In the genomic region with DNA sequence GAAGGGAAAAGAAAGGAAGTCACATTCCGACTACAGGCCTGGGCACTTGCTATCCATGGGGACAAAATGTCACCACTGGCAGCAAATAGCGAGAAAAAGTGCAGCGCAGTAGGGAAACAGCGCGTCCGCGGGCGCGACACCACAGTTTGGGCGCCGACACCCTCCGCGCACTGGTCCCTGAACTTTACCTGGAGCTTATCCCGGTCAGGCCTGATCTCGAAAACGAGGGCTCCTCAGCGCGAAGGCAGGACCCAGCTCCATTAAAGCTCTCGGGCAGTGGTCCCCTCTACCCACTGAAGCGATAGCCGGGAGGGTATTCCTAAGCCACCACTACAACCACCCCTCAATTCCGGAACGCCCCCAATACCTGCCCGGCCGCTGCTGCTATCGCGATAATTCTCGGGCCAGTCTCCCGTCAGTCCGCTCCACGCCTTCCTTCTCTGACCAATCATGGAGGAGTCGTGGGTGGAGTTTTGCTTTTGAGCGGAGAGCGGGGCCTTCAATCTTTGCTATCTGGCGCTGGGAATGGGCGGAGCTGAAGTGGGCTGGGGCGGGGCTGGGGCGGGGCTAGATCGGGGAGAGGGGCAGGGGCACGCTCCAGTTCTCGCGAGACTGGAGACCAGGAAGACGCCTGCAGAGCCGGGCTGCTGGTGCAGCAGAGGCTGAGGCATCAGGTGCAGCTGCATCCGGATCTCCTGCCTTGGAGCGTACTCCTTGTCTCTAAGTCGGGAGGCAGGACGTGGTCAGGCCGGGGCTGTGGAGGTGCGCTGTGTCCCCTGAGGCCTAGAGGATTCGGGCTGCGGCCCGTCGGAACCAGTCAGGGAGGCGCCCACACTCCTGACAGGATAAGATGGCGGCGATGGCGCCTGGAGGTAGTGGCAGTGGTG, we compare ENCODE assay signal across 8 cellular contexts. TPM values are rescaled to one million over a fixed set of nuclear protein-coding genes. Genes with fewer than 3 reads are reported as not detected.
A peak's percentile ranks its signal among the peaks of the same experiment; 100 is the strongest.
DNase-seq lines count a peak whose midpoint lies in the region; ATAC-seq and TF ChIP-seq lines count a peak whose summit lies in the region.

PIGN (minus strand) TSS at position 401 of the 887 bp plus-strand sequence. CDS start 25,703 bp downstream, outside the sequence.
RELCH (plus strand) TSS at position 600 of the 887 bp plus-strand sequence; CDS start at position 851, 251 bp downstream.

- peaks cover 9% of the 10 kb centered on the region for H3K36me3 Mint-ChIP-seq in activated naive CD8-positive, alpha-beta T cell

- no peak for TF ChIP-seq CTCF in GM10248 (IDR thresholded peaks at IDR 0.05; ENCODE audit: control extremely low read depth, extremely low read depth, low read depth, missing control alignments)
- TF ChIP-seq CTCF in omental fat pad (IDR thresholded peaks at IDR 0.05): no peak
- no peak for TF ChIP-seq CTCF in testis (IDR thresholded peaks at IDR 0.05)

- TF ChIP-seq POLR2A in testis (IDR thresholded peaks at IDR 0.05): no peak

- H3K4me1 Mint-ChIP-seq in activated naive CD8-positive, alpha-beta T cell (ENCODE audit: low read depth): peaks cover 67% of the 10 kb centered on the region

- H3K27me3 Mint-ChIP-seq in activated naive CD8-positive, alpha-beta T cell: no peaks in the 10 kb centered on the region

- no peaks in the 10 kb centered on the region for H3K9me3 ChIP-seq in testis

- H3K36me3 ChIP-seq in testis (ENCODE audit: low read depth, missing control alignments): no peaks in the 10 kb centered on the region

- WGBS in testis, 2 donors: 0 to 1% methylated on average over 2 to 58 of the region's 58 CpGs

- no peaks in the 10 kb centered on the region for H3K9me3 Mint-ChIP-seq in activated naive CD8-positive, alpha-beta T cell (ENCODE audit: low read depth)

- DNase-seq in GM10248 (ENCODE audit: extremely low spot score): peak; percentile 97
- peak; percentile 99 for DNase-seq in NCI-H1105 (lab: John Stamatoyannopoulos, UW)
- DNase-seq in SKM-1 treated with dmso at 0.1 percent for 144 hours (lab: John Stamatoyannopoulos, UW; ENCODE audit: unreplicated experiment): peak; percentile 97
- peak; percentile 99 for DNase-seq in glomerular visceral epithelial cell (ENCODE audit: extremely low spot score)
- peak; percentile 84 for DNase-seq in omental fat pad (ENCODE audit: low spot score)
- DNase-seq in testis: peak; percentile 98

- intact Hi-C loops in testis (cut with DNase I; ENCODE audit: low total_unique reads): loop anchor here (10.0 kb wide), 2 partner anchors 58 to 398 kb away; no protein-coding TSS in a partner anchor

- no peaks in the 10 kb centered on the region for H3K27me3 ChIP-seq in testis

- CTCF ChIA-PET in GM10248 (lab: Yijun Ruan, JAX): interaction anchor here (1.1 to 4.6 kb wide), 6 partner anchors 10 to 796 kb away, joined by 3 to 25 read pairs (median 6); no protein-coding TSS in a partner anchor

- H3K4me3 Mint-ChIP-seq in activated naive CD8-positive, alpha-beta T cell: peak within 1 kb of the TSS; percentile 100

- peak within 1 kb of the TSS; percentile 64 to 65 for H3K27ac ChIP-seq in testis

- peak within 1 kb of the TSS; percentile 78 to 96 for H3K4me3 ChIP-seq in testis

- peaks cover 12% of the 10 kb centered on the region for H3K4me1 ChIP-seq in testis

- POLR2A ChIA-PET in GM10248 (lab: Yijun Ruan, JAX): interaction anchor here (0.5 to 0.6 kb wide), 3 partner anchors 13 to 155 kb away, joined by 3 to 8 read pairs (median 3); no protein-coding TSS in a partner anchor

- H3K27ac Mint-ChIP-seq in activated naive CD8-positive, alpha-beta T cell: peak within 1 kb of the TSS; percentile 96

- peak; percentile 87 for ATAC-seq in HG02623 (IDR thresholded peaks at IDR 0.05; ENCODE audit: unreplicated experiment)
- peak; percentile 100 for ATAC-seq in omental fat pad (ENCODE audit: low FRiP score)

RNA-seq across cellular contexts. Expression of gene PIGN, which starts in this region (rescaled TPM):
- total RNA-seq in omental fat pad (10 to 100 TPM; 19.7 to 31.8 (median 24.8) TPM), testis (10 to 100 TPM; 30.6 TPM)
- polyA plus RNA-seq in testis (ENCODE audit: insufficient read depth, low read depth, low replicate concordance): 28.2 TPM

RNA-seq across cellular contexts. Expression of gene RELCH, which starts in this region (rescaled TPM):
- 10 to 100 TPM; 21.8 to 42.7 (median 29.8) TPM for total RNA-seq in omental fat pad
- total RNA-seq in testis: 10 to 100 TPM; 27.2 to 41.6 TPM
- 15.7 TPM for polyA plus RNA-seq in testis (ENCODE audit: insufficient read depth, low read depth, low replicate concordance)

Comparison
In these comparisons a context has a peak if more than half of its experiments do, and no peak if none do; other contexts are left out.
1. Peak in every context shown above with its lines: DNase-seq, ATAC-seq, H3K4me3 ChIP-seq and H3K27ac ChIP-seq.